9 cellular contexts compared by ENCODE assay signal in genomic region chr19:40819479-40820234, GRCh38. TPM values are rescaled to one million over a fixed set of nuclear protein-coding genes. Genes with fewer than 3 reads are reported as not detected.
DNase-seq lines count a peak whose midpoint lies in the region; ATAC-seq and TF ChIP-seq lines count a peak whose summit lies in the region.
"Not testable (repeated sequence)": the region's sequence is repeated elsewhere in the genome, so short reads cannot be mapped to it uniquely, and the experiment has no call there.
"Had no signal": no experiment of that assay in that cellular context is flagged by ENCODE, and none has a peak within 500 bp of the region (broad histone marks: within the 10 kb centered on the region; RNA-seq: fewer than 3 reads in every experiment).

No MANE protein-coding gene starts in this region.

- not testable (repeated sequence) for TF ChIP-seq POLR2A in gastroesophageal sphincter (IDR thresholded peaks at IDR 0.05); stomach (IDR thresholded peaks at IDR 0.05)

- H3K27ac ChIP-seq in HL-60 (replicated peaks) (peak overlapping the region; percentile 26), gastroesophageal sphincter (peak overlapping the region in 3 of 4 donors; percentile 34 to 64 (median 52)), stomach (peak overlapping the region in 4 of 5 donors; percentile 29 to 58 (median 44))

- in situ Hi-C loops in astrocyte of the spinal cord (cut with HindIII; ENCODE audit: low sequenced_read_pairs), result not testable (repeated sequence)

- H3K4me1 Mint-ChIP-seq in CD14-positive monocyte (peaks cover 50% of the 10 kb centered on the region), natural killer cell (peaks cover 31 to 37% of the 10 kb centered on the region in 2 donors)

- TF ChIP-seq CTCF in CD14-positive monocyte (IDR thresholded peaks at IDR 0.05) (peak; percentile 85), HL-60 (IDR thresholded peaks at IDR 0.05; ENCODE audit: insufficient read depth, low read length) (peak; percentile 43), astrocyte of the spinal cord (IDR thresholded peaks at IDR 0.05; ENCODE audit: low read depth, low read length) (peak; percentile 70), gastroesophageal sphincter (IDR thresholded peaks at IDR 0.05) (peak in 3 of 4 experiments; percentile 82 to 87 (median 85)), natural killer cell (IDR thresholded peaks at IDR 0.05) (peak; percentile 90), stomach (IDR thresholded peaks at IDR 0.05) (peak in 5 of 7 experiments; percentile 69 to 94 (median 79))

- H3K36me3 ChIP-seq in gastroesophageal sphincter, stomach: not testable (repeated sequence)

- ATAC-seq in gastroesophageal sphincter (peak; percentile 31), natural killer cell (peak; percentile 28 to 68 (median 35))

- H3K9me3 ChIP-seq in gastroesophageal sphincter, stomach: not testable (repeated sequence)

- intact Hi-C loops in CD14-positive monocyte (cut with micrococcal nuclease), result loop anchor here (5.0 kb wide), 1 partner anchor 157 kb away; no protein-coding TSS in a partner anchor
- intact Hi-C loops in natural killer cell (cut with micrococcal nuclease), result loop anchor here (1.0 to 10.0 kb wide), 3 partner anchors 42 to 485 kb away; partner anchors contain the start of genes MIA and RAB4B
- intact Hi-C loops in stomach (cut with DNase I; ENCODE audit: low total_unique reads), result not testable (repeated sequence)

- not testable (repeated sequence) for H3K27me3 ChIP-seq in HL-60 (ENCODE audit: insufficient read depth, poor library complexity, severe bottlenecking); gastroesophageal sphincter; stomach

- not testable (repeated sequence) for TF ChIP-seq EP300 in gastroesophageal sphincter (IDR thresholded peaks at IDR 0.05); stomach (IDR thresholded peaks at IDR 0.05)

- WGBS in gastroesophageal sphincter (ENCODE audit: low coverage in 1 of 2), 2 donors, result 45% methylated on average over 6 of the region's 6 CpGs
- WGBS in stomach, 5 donors, result 36 to 44% (median 38%) methylated on average over 6 of the region's 6 CpGs

- H3K4me3 Mint-ChIP-seq in CD14-positive monocyte (peak overlapping the region in 1 of 2 donors; percentile 39), natural killer cell (peak overlapping the region; percentile 40)

- not testable (repeated sequence) for H3K4me3 ChIP-seq in HL-60 (replicated peaks; ENCODE audit: insufficient read depth, low read length); astrocyte of the spinal cord (ENCODE audit: low read depth, low read length); gastroesophageal sphincter; stomach

- not testable (repeated sequence) for H3K9me3 Mint-ChIP-seq in CD14-positive monocyte, natural killer cell

- DNase-seq in CD14-positive monocyte (ENCODE audit: low spot score), result not testable (repeated sequence)
- DNase-seq in HL-60 (ENCODE audit: low read depth in 1 of 2, low spot score in 1 of 2) (peak in 1 of 2 experiments; percentile 68), NOMO-1 (lab: John Stamatoyannopoulos, UW; ENCODE audit: unreplicated experiment in 2 of 2) (peak; percentile 24 to 30), astrocyte of the spinal cord (ENCODE audit: low read depth, low spot score) (peak; percentile 29), natural killer cell (peak; percentile 67), stomach (peak; percentile 68)
- peak; percentile 68 for DNase-seq in activated CD4-positive, CD25-positive, alpha-beta regulatory T cell treated with anti-CD3 and anti-CD28 coated beads, Interleukin-2, amount 50 U/mL, for 72 hours

- peaks cover 0 to 44% (median 14%) of the 10 kb centered on the region in 3 donors for H3K4me1 ChIP-seq in gastroesophageal sphincter
- H3K4me1 ChIP-seq in stomach, result peaks cover 22 to 47% (median 35%) of the 10 kb centered on the region in 4 donors

- H3K36me3 Mint-ChIP-seq in CD14-positive monocyte, natural killer cell: not testable (repeated sequence)

- H3K27me3 Mint-ChIP-seq in CD14-positive monocyte (ENCODE audit: low read depth in 3 of 3), result peaks cover 8 to 11% (median 9%) of the 10 kb centered on the region in 3 donors
- H3K27me3 Mint-ChIP-seq in natural killer cell (ENCODE audit: low read depth in 2 of 2), result not testable (repeated sequence)

- H3K27ac Mint-ChIP-seq in CD14-positive monocyte (peak overlapping the region in 6 of 7 donors; percentile 26 to 84 (median 66)), natural killer cell (peak overlapping the region; percentile 91 to 99)

RNA-seq across cellular contexts. Expression of gene EGLN2, which starts 20.7 kb away (rescaled TPM):
- polyA plus RNA-seq in CD14-positive monocyte (10 to 100 TPM; 60.6 to 76.8 TPM), stomach (10 to 100 TPM; 69.8 to 73.9 (median 71.7) TPM)
- total RNA-seq in gastroesophageal sphincter (100 to 1,000 TPM in 3 of 4 donors, 10 to 100 TPM in 1; 99.1 to 115 (median 107) TPM), natural killer cell (100 to 1,000 TPM; 104 to 156 (median 151) TPM), stomach (100 to 1,000 TPM in 1 of 5 donors, 10 to 100 TPM in 4; 30.0 to 115 (median 71.2) TPM)

RNA-seq across cellular contexts. Expression of gene CYP2A6, which starts 30.6 kb away (rescaled TPM):
- not detected for polyA plus RNA-seq in CD14-positive monocyte
- total RNA-seq in gastroesophageal sphincter, result not detected
- not detected for total RNA-seq in natural killer cell
- not detected for total RNA-seq in stomach
- polyA plus RNA-seq in stomach, result not detected
- total RNA-seq: dermis microvascular lymphatic vessel endothelial cell had no signal

RNA-seq across cellular contexts. Expression of gene RAB4B, which starts 41.6 kb away (rescaled TPM):
- polyA plus RNA-seq in CD14-positive monocyte (100 to 1,000 TPM in 1 of 2 donors, 10 to 100 TPM in 1; 89.4 to 108 TPM), stomach (10 to 100 TPM; 31.6 to 53.7 (median 39.2) TPM)
- total RNA-seq in gastroesophageal sphincter (10 to 100 TPM; 18.7 to 27.5 (median 20.9) TPM), natural killer cell (10 to 100 TPM; 97.8 to 99.8 (median 98.6) TPM), stomach (10 to 100 TPM in 4 of 5 donors, not detected in 1; 10.3 to 47.8 (median 28.9) TPM)

RNA-seq across cellular contexts. Expression of gene MIA, which starts 44.3 kb away (rescaled TPM):
- polyA plus RNA-seq in CD14-positive monocyte, result not detected
- total RNA-seq in gastroesophageal sphincter, result 1 to 10 TPM in 3 of 4 donors, not detected in 1; 1.4 to 9.2 (median 3.1) TPM
- not detected for total RNA-seq in natural killer cell
- 1 to 10 TPM in 2 of 5 donors, not detected in 3; 2.9 to 8.1 TPM for total RNA-seq in stomach
- polyA plus RNA-seq in stomach, result 10 to 100 TPM in 1 of 3 donors, 1 to 10 TPM in 1, not detected in 1; 2.8 to 10.1 TPM
- total RNA-seq: dermis microvascular lymphatic vessel endothelial cell had no signal
